Comparison of ENCODE assay signal across 23 cellular contexts in genomic region chr2:61283443-61284160, GRCh38.
DNase-seq lines count a peak whose midpoint lies in the region; ATAC-seq, FAIRE-seq and TF ChIP-seq lines count a peak whose summit lies in the region.
"Had no signal": no experiment of that assay in that cellular context is flagged by ENCODE, and none has a peak within 500 bp of the region (broad histone marks: within the 10 kb centered on the region; RNA-seq: fewer than 3 reads in every experiment).

No MANE protein-coding gene starts in this region.

- no peak for ATAC-seq in GM21390 (IDR thresholded peaks at IDR 0.05; ENCODE audit: unreplicated experiment)

- FAIRE-seq in GM19239 (lab: Jason Lieb, UNC), result peak; percentile 44
- FAIRE-seq in islet of Langerhans (lab: Jason Lieb, UNC), result peak; percentile 13
- no peak for FAIRE-seq in small intestine (lab: Jason Lieb, UNC)
- FAIRE-seq: GM12892, GM18507, HTR-8/SVneo had no signal

- no peak for TF ChIP-seq POLR2A in NB4 (IDR thresholded peaks at IDR 0.05; ENCODE audit: extremely low read depth, insufficient read length)

- H3K4me1 ChIP-seq in small intestine (ENCODE audit: control insufficient read depth in 2 of 2, insufficient read depth in 1 of 2, low read depth in 1 of 2, low read length in 1 of 2), result peaks cover 0 to 1% of the 10 kb centered on the region in 2 donors
- H3K4me1 ChIP-seq: BE2C, HAP-1 had no signal

- H3K4me3 ChIP-seq in NB4 (ENCODE audit: low read depth, low read length), result no peak overlapping the region
- no peak overlapping the region for H3K4me3 ChIP-seq in small intestine (ENCODE audit: low read depth in 1 of 2, low read length in 2 of 2)
- H3K4me3 ChIP-seq: GM23248, HAP-1 had no signal

- H3K9me3 ChIP-seq in small intestine (ENCODE audit: control insufficient read depth, low read depth), result no peaks in the 10 kb centered on the region
- H3K9me3 ChIP-seq: BE2C, HAP-1 had no signal

- no peak for TF ChIP-seq CTCF in NB4 (IDR thresholded peaks at IDR 0.05; ENCODE audit: low read depth, low read length)

- peaks cover 0 to 14% of the 10 kb centered on the region in 2 donors for H3K36me3 ChIP-seq in small intestine (ENCODE audit: control insufficient read depth in 2 of 2, insufficient read depth in 2 of 2, low read length in 2 of 2)
- H3K36me3 ChIP-seq: BE2C had no signal

- H3K27me3 ChIP-seq in small intestine (ENCODE audit: control insufficient read depth in 2 of 2, insufficient read depth in 2 of 2, low read length in 2 of 2), result no peaks in the 10 kb centered on the region
- H3K27me3 ChIP-seq: BE2C had no signal

- H3K27ac ChIP-seq in small intestine (ENCODE audit: low read depth in 1 of 2, low read length in 1 of 2), result no peak overlapping the region
- H3K27ac ChIP-seq: GM23248 had no signal

- DNase-seq in GM19239 (ENCODE audit: insufficient read length, low spot score) (no peak), NB4 (ENCODE audit: low read depth) (peak; percentile 19), small intestine (peak; percentile 28), glomerular visceral epithelial cell (ENCODE audit: extremely low spot score) (no peak), EL (no peak)
- DNase-seq: ACHN; BE2C; C1 segment of cervical spinal cord; CD4-positive, CD25-positive, alpha-beta regulatory T cell; CD8-positive, alpha-beta memory T cell; COR-L47; DMS 273 treated with DMSO at 0.1 percent for 48 hours; DMS53; DND-41; GDM1; GM23248; KG1 had no signal

- 85 to 90% (median 85%) methylated on average over 1 of the region's 1 CpG for WGBS in small intestine, 3 donors

Comparison
In these comparisons a context has a peak if more than half of its experiments do, and no peak if none do; other contexts are left out.
1. DNase-seq: peak in NB4 (single experiment) and small intestine (single experiment); none in GM19239 (single experiment), glomerular visceral epithelial cell (single experiment) and EL (single experiment).